27 cellular contexts compared by ENCODE assay signal in the genomic region with DNA sequence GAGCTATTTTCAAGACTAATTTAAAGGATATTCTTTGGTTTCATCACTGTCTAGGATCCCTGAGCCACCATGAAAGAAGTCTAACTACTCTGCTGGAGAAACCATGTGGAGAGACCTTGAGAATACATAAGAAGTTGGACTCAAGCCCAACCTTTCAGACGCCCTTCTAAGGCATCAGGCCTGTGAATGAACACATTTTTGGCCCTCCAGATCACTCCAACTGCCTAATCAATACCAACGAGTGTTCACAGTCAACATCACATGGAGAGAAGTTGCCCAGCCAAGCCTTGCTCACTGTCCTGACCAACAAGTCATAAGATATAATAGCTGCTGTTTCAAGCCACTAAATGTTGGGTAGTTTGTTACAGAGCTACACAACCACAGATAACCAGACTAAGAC.
"Had no signal": no experiment of that assay in that cellular context is flagged by ENCODE, and none has a peak within 500 bp of the region (broad histone marks: within the 10 kb centered on the region; RNA-seq: fewer than 3 reads in every experiment).

No MANE protein-coding gene starts in this region.

- H3K4me3 Mint-ChIP-seq: natural killer cell; nephron; neural progenitor cell; stimulated activated effector memory CD8-positive, alpha-beta T cell treated with anti-CD3 and anti-CD28 coated beads, Interleukin-12 subunit alpha, Interleukin-12 subunit beta, amount 100 ng/mL, for 72 hours; stimulated activated naive B cell treated with anti-CD40 and anti-IgM and Interleukin-4, amounts not matched to agents 10 μg/mL and 1 μg/mL and 100 μg/mL, for 72 hours; stimulated activated naive CD8-positive, alpha-beta T cell treated with anti-CD3 and anti-CD28 coated beads, Interleukin-15, Interleukin-2, amounts not matched to agents 100 ng/mL and 50 ng/mL, for 24 hours had no signal

- H3K27me3 ChIP-seq: neural progenitor cell, ovary, right lobe of liver, sigmoid colon, stomach, thyroid gland, tibial nerve, upper lobe of right lung, uterus had no signal

- ATAC-seq: natural killer cell; psoas muscle; right cardiac atrium; stimulated activated effector memory CD8-positive, alpha-beta T cell treated with anti-CD3 and anti-CD28 coated beads, Interleukin-12 subunit alpha, Interleukin-12 subunit beta, amount 100 ng/mL, for 72 hours; stimulated activated naive B cell treated with anti-CD40 and anti-IgM and Interleukin-4, amounts not matched to agents 10 μg/mL and 1 μg/mL and 100 μg/mL, for 72 hours; upper lobe of right lung had no signal

- H3K4me1 Mint-ChIP-seq: nephron; stimulated activated effector memory CD8-positive, alpha-beta T cell treated with anti-CD3 and anti-CD28 coated beads, Interleukin-12 subunit alpha, Interleukin-12 subunit beta, amount 100 ng/mL, for 72 hours; stimulated activated naive B cell treated with anti-CD40 and anti-IgM and Interleukin-4, amounts not matched to agents 10 μg/mL and 1 μg/mL and 100 μg/mL, for 72 hours had no signal

- H3K27ac ChIP-seq: neural progenitor cell, ovary, parathyroid adenoma, psoas muscle, right lobe of liver, sigmoid colon, stomach, thoracic aorta, tibial nerve, upper lobe of right lung, uterus had no signal

- H3K27ac Mint-ChIP-seq: natural killer cell; nephron; neural progenitor cell; progenitor cell of endocrine pancreas; stimulated activated effector memory CD8-positive, alpha-beta T cell treated with anti-CD3 and anti-CD28 coated beads, Interleukin-12 subunit alpha, Interleukin-12 subunit beta, amount 100 ng/mL, for 72 hours; stimulated activated naive B cell treated with anti-CD40 and anti-IgM and Interleukin-4, amounts not matched to agents 10 μg/mL and 1 μg/mL and 100 μg/mL, for 72 hours; stimulated activated naive CD8-positive, alpha-beta T cell treated with anti-CD3 and anti-CD28 coated beads, Interleukin-15, Interleukin-2, amounts not matched to agents 100 ng/mL and 50 ng/mL, for 24 hours had no signal

- H3K9me3 ChIP-seq: ovary, psoas muscle, right lobe of liver, sigmoid colon, stomach, thoracic aorta, thyroid gland, tibial nerve, upper lobe of right lung, uterus had no signal

- DNase-seq: natural killer cell; occipital lobe; ovary; posterior cingulate gyrus; psoas muscle; right cardiac atrium; right lobe of liver; sigmoid colon; small intestine; stimulated activated CD4-positive, alpha-beta T cell treated with anti-CD3 and anti-CD28 coated beads, Interleukin-15, amount 100 ng/mL, for 24 hours; stimulated activated CD4-positive, alpha-beta T cell treated with anti-CD3 and anti-CD28 coated beads, Interleukin-2, amount 100 ng/mL, for 24 hours; stimulated activated CD4-positive, alpha-beta T cell treated with anti-CD3 and anti-CD28 coated beads, Interleukin-2, amount 100 ng/mL, for 48 hours; stimulated activated CD4-positive, alpha-beta T cell treated with anti-CD3 and anti-CD28 coated beads, Interleukin-4, amount 100 ng/mL, for 24 hours; stimulated activated naive B cell treated with anti-CD40 and anti-IgM and Interleukin-4, amounts not matched to agents 10 μg/mL and 1 μg/mL and 100 μg/mL, for 72 hours; stimulated activated naive CD4-positive, alpha-beta T cell treated with Interleukin-2 at 50 U/mL for 16 hours; stomach; thyroid gland; upper lobe of right lung; uterus had no signal

- H3K36me3 Mint-ChIP-seq: natural killer cell; stimulated activated effector memory CD8-positive, alpha-beta T cell treated with anti-CD3 and anti-CD28 coated beads, Interleukin-12 subunit alpha, Interleukin-12 subunit beta, amount 100 ng/mL, for 72 hours; stimulated activated naive B cell treated with anti-CD40 and anti-IgM and Interleukin-4, amounts not matched to agents 10 μg/mL and 1 μg/mL and 100 μg/mL, for 72 hours had no signal

- H3K4me3 ChIP-seq: neural progenitor cell, ovary, psoas muscle, right lobe of liver, sigmoid colon, stomach, thoracic aorta, thyroid gland, tibial nerve, upper lobe of right lung, uterus had no signal

- H3K9me3 Mint-ChIP-seq: natural killer cell; nephron; stimulated activated effector memory CD8-positive, alpha-beta T cell treated with anti-CD3 and anti-CD28 coated beads, Interleukin-12 subunit alpha, Interleukin-12 subunit beta, amount 100 ng/mL, for 72 hours; stimulated activated naive B cell treated with anti-CD40 and anti-IgM and Interleukin-4, amounts not matched to agents 10 μg/mL and 1 μg/mL and 100 μg/mL, for 72 hours; stimulated activated naive CD8-positive, alpha-beta T cell treated with anti-CD3 and anti-CD28 coated beads, Interleukin-15, Interleukin-2, amounts not matched to agents 100 ng/mL and 50 ng/mL, for 24 hours had no signal

- H3K4me1 ChIP-seq: psoas muscle, right lobe of liver, sigmoid colon, tibial nerve, upper lobe of right lung, uterus had no signal

- H3K27me3 Mint-ChIP-seq: progenitor cell of endocrine pancreas had no signal

- H3K36me3 ChIP-seq: neural progenitor cell, ovary, right lobe of liver, sigmoid colon, stomach, thoracic aorta, thyroid gland, tibial nerve, upper lobe of right lung, uterus had no signal
